8 cellular contexts compared by ENCODE assay signal in genomic region chr12:10363922-10364838, GRCh38. TPM values are rescaled to one million over a fixed set of nuclear protein-coding genes. Genes with fewer than 3 reads are reported as not detected.
DNase-seq lines count a peak whose midpoint lies in the region; ATAC-seq and TF ChIP-seq lines count a peak whose summit lies in the region.

No MANE protein-coding gene starts in this region.

- H3K9me3 ChIP-seq in lower lobe of right lung (no peaks in the 10 kb centered on the region), tibial artery (no peaks in the 10 kb centered on the region)

- DNase-seq in NCI-H2107 treated with DMSO at 0.1 percent for 48 hours (lab: John Stamatoyannopoulos, UW; ENCODE audit: unreplicated experiment) (peak; percentile 82), NCI-H2107 (lab: John Stamatoyannopoulos, UW) (no peak), HT1080 (ENCODE audit: low read depth) (peak; percentile 38), ecto neural progenitor cell (ENCODE audit: low spot score) (peak; percentile 61), lower lobe of right lung (no peak), tibial artery (peak; percentile 42 to 69)

- no peaks in the 10 kb centered on the region for H3K36me3 ChIP-seq in lower lobe of right lung
- H3K36me3 ChIP-seq in tibial artery: no peaks in the 10 kb centered on the region

- TF ChIP-seq CTCF in lower lobe of right lung (IDR thresholded peaks at IDR 0.05) (no peak), tibial artery (IDR thresholded peaks at IDR 0.05) (no peak)

- H3K27me3 ChIP-seq in lower lobe of right lung (ENCODE audit: low read depth): no peaks in the 10 kb centered on the region
- no peaks in the 10 kb centered on the region for H3K27me3 ChIP-seq in tibial artery

- ATAC-seq in GM21529 (IDR thresholded peaks at IDR 0.05; ENCODE audit: unreplicated experiment): peak; percentile 92
- ATAC-seq in SK-N-SH treated with all-trans-retinoic acid at 6 μM for 48 hours: peak; percentile 57
- peak; percentile 70 to 77 for ATAC-seq in lower lobe of right lung

- H3K27ac ChIP-seq in lower lobe of right lung (peak overlapping the region; percentile 90), tibial artery (peak overlapping the region; percentile 83 to 91)

- H3K4me1 ChIP-seq in lower lobe of right lung (peaks cover 26% of the 10 kb centered on the region), tibial artery (peaks cover 0 to 40% (median 24%) of the 10 kb centered on the region in 4 donors)

- H3K4me3 ChIP-seq in lower lobe of right lung (peak overlapping the region; percentile 72), tibial artery (peak overlapping the region; percentile 64 to 70)

- intact Hi-C loops in lower lobe of right lung (cut with DNase I) (no loop called here), tibial artery (cut with DNase I; ENCODE audit: low total_unique reads) (loop anchor here (10.0 kb wide), 1 partner anchor 149 kb away; the partner anchor contains the start of gene GABARAPL1)

TF ChIP-seq in SK-N-SH treated with all-trans-retinoic acid at 6 μM for 48 hours, 23 proteins besides CTCF, POLR2A, EP300 and RAD21:
- TF ChIP-seq PPARA (CRISPR knock-in tag; IDR thresholded peaks at IDR 0.05; ENCODE audit: borderline replicate concordance): no peak
- TF ChIP-seq SNAI2 (CRISPR knock-in tag; IDR thresholded peaks at IDR 0.05): no peak

RNA-seq across cellular contexts. Expression of gene KLRK1, which starts 25.7 kb away (rescaled TPM):
- total RNA-seq in HT1080 (2014; rRNA removed; shearing (Covaris generic)): not detected in 2 replicates
- not detected in 2 replicates for polyA plus RNA-seq in HT1080 (2015; cell fraction: cytosol; rRNA removed)
- 0.10 and 0.84 TPM in 2 replicates for polyA plus RNA-seq in HT1080 (2015; cell fraction: nucleus; rRNA removed)
- 7.5 TPM for total RNA-seq in lower lobe of right lung

RNA-seq across cellular contexts. Expression of gene KLRC4, which starts 45.4 kb away (rescaled TPM):
- not detected in 2 replicates for total RNA-seq in HT1080 (2014; rRNA removed; shearing (Covaris generic))
- not detected in 2 replicates for polyA plus RNA-seq in HT1080 (2015; cell fraction: cytosol; rRNA removed)
- polyA plus RNA-seq in HT1080 (2015; cell fraction: nucleus; rRNA removed): not detected in 2 replicates
- total RNA-seq in lower lobe of right lung: not detected

RNA-seq across cellular contexts. Expression of gene KLRC3, which starts 56.2 kb away (rescaled TPM):
- total RNA-seq in HT1080 (2014; rRNA removed; shearing (Covaris generic)): not detected in 2 replicates
- not detected in 2 replicates for polyA plus RNA-seq in HT1080 (2015; cell fraction: cytosol; rRNA removed)
- polyA plus RNA-seq in HT1080 (2015; cell fraction: nucleus; rRNA removed): not detected in 2 replicates
- total RNA-seq in lower lobe of right lung: not detected

RNA-seq across cellular contexts. Expression of gene KLRD1, which starts 56.5 kb away (rescaled TPM):
- under 0.01 TPM in 1 of 2 replicates, not detected in the other for total RNA-seq in HT1080 (2014; rRNA removed; shearing (Covaris generic))
- polyA plus RNA-seq in HT1080 (2015; cell fraction: cytosol; rRNA removed): not detected in 2 replicates
- not detected in 2 replicates for polyA plus RNA-seq in HT1080 (2015; cell fraction: nucleus; rRNA removed)
- total RNA-seq in lower lobe of right lung: 13.6 TPM

Comparison
In these comparisons a context has a peak if more than half of its experiments do, and no peak if none do; other contexts are left out.
1. DNase-seq: peak in NCI-H2107 treated with DMSO at 0.1 percent for 48 hours (single experiment), HT1080 (single experiment), ecto neural progenitor cell (single experiment) and tibial artery (2 of 2); none in NCI-H2107 (single experiment) and lower lobe of right lung (single experiment).
2. Peak in every context shown above with its lines, with median percentiles within 50 percentile points of each other: ATAC-seq.